In the genomic region with DNA sequence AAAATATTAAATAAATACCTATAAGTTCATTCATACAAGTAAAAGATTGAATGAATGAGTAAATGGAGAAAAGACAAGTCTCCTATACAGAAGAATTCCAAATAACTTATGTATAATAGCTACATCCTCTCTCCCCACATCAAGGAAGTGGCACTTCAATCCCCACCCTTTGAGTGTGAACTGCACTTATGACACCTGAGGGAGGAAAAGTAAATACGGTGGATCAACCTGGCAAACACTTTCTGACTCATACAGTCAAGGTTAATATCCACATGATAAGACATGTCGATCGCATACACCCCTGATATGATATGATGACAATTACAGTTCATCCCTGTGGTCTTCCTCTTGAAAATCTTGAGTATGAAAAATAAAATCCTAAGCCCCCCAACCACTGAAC, we compare ENCODE assay signal across 1 cellular context.
A peak's percentile ranks its signal among the peaks of the same experiment; 100 is the strongest.
TF ChIP-seq lines count a peak whose summit lies in the region.

No MANE protein-coding gene starts in this region.

TF ChIP-seq in HepG2, 621 proteins besides CTCF, POLR2A, EP300 and RAD21:
- TF ChIP-seq TBX3 (IDR thresholded peaks at IDR 0.05; ENCODE audit: borderline replicate concordance) = peak; percentile 36; the same call in 1 of the 2 replicates
- no peak for TF ChIP-seq ZNF350 (CRISPR knock-in tag; IDR thresholded peaks at IDR 0.05; ENCODE audit: borderline replicate concordance, low read depth)
